In genomic region chr5:58490397-58491072, GRCh38 we compare ENCODE assay signal across 1 cellular context.
TF ChIP-seq lines count a peak whose summit lies in the region.

No MANE protein-coding gene starts in this region.

TF ChIP-seq in GM23338, 12 proteins besides CTCF, POLR2A, EP300 and RAD21 (continued from another document):
- TF ChIP-seq ZNF462 (CRISPR knock-in tag; IDR thresholded peaks at IDR 0.05) = no peak
- TF ChIP-seq ZNF114 (CRISPR knock-in tag; IDR thresholded peaks at IDR 0.05) = no peak
- TF ChIP-seq CREB1 (CRISPR knock-in tag; IDR thresholded peaks at IDR 0.05; ENCODE audit: low read depth) = no peak
- no peak for TF ChIP-seq REST (IDR thresholded peaks at IDR 0.05; ENCODE audit: unreplicated experiment)
- TF ChIP-seq NANOG (IDR thresholded peaks at IDR 0.05; ENCODE audit: borderline replicate concordance) = no peak
- TF ChIP-seq POLR2AphosphoS5 (IDR thresholded peaks at IDR 0.05; ENCODE audit: low read depth) = no peak
